22 cellular contexts compared by ENCODE assay signal in the genomic region with DNA sequence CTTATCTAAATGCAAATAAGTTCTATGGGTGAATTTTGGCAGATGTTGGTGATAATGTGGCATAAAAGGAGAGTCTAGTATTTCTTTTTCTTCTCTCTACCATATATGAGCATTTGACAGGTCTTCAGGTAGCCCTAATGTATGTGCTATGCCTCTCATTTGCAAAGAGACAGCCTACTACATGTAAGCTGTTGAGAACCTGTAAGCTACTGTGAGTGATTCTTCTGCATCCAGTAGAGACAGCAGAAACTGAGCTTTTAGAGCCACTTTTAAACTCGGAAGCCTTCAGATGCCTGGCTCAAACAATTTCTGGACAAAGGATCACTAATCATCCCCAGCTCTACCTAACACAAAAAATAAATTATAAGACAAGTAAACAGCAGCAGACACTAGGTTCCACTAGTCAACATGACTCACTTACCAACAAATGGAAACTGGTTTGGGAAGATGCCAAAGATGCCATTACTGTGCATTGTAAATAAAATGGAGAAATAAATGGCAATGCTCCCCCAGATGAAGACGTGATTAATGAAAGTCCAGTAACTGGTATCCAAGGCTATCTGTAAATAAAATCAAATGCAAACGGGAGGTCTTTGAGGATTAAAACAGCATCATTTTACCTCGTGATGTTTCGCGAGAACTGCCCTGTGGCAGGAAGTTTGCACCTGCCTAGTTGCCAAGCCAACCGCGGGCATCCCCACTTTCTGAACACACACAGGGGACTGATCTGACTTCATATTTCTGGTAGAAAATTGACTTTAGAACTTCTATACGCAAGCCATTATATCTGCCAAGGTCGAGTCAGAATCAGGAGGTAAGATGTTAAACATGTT.
DNase-seq lines count a peak whose midpoint lies in the region; ATAC-seq and TF ChIP-seq lines count a peak whose summit lies in the region.
"Had no signal": no experiment of that assay in that cellular context is flagged by ENCODE, and none has a peak within 500 bp of the region (broad histone marks: within the 10 kb centered on the region; RNA-seq: fewer than 3 reads in every experiment).

No MANE protein-coding gene starts in this region.

- peak overlapping the region; percentile 12; the same call in 1 of the 2 replicates for H3K4me2 ChIP-seq in PC-3 (ENCODE audit: low read length)

- BruUV-seq in PC-3 (replicated peaks; lab: Mats Ljungman, UMichigan) = no TSS peak

- H3K4me3 Mint-ChIP-seq in CD14-positive monocyte = no peak overlapping the region
- H3K4me3 Mint-ChIP-seq: activated naive CD8-positive, alpha-beta T cell treated with anti-CD3 and anti-CD28 coated beads, Interleukin-2, amount 10 ng/mL, durations not matched to agents 7 days and 5 days; CD8-positive, alpha-beta T cell; neural crest cell; T-helper 1 cell treated with Interleukin-12 subunit alpha and Interleukin-12 subunit beta and Interleukin-4 antibody, amounts not matched to agents 30 μg/mL and 1 μg/mL, for 36 hours had no signal

- H3K27ac Mint-ChIP-seq in CD14-positive monocyte = no peak overlapping the region
- H3K27ac Mint-ChIP-seq: activated naive CD8-positive, alpha-beta T cell treated with anti-CD3 and anti-CD28 coated beads, Interleukin-2, amount 10 ng/mL, durations not matched to agents 7 days and 5 days; CD8-positive, alpha-beta T cell; T-helper 1 cell treated with Interleukin-12 subunit alpha and Interleukin-12 subunit beta and Interleukin-4 antibody, amounts not matched to agents 30 μg/mL and 1 μg/mL, for 36 hours had no signal

- no peaks in the 10 kb centered on the region for H3K79me2 ChIP-seq in PC-3 (ENCODE audit: low read length)

- CTCF ChIA-PET in PC-3 (lab: Charles Lee) = no interaction called here

- peaks cover 38 to 68% of the 10 kb centered on the region in 2 donors for H3K36me3 Mint-ChIP-seq in CD14-positive monocyte
- H3K36me3 Mint-ChIP-seq: CD8-positive, alpha-beta T cell had no signal

- ATAC-seq in PC-3 = peak; percentile 85
- ATAC-seq: body of pancreas; CD8-positive, alpha-beta T cell; heart left ventricle; left ventricle myocardium superior had no signal

- peak overlapping the region; percentile 49 for H3K9ac ChIP-seq in PC-3 (ENCODE audit: low read length)

- TF ChIP-seq CTCF in PC-3 (conservative IDR thresholded peaks at IDR 0.05; ENCODE audit: low read depth, low read length) = no peak
- TF ChIP-seq CTCF in fibroblast of mammary gland (conservative IDR thresholded peaks at IDR 0.05; ENCODE audit: control insufficient read depth, insufficient read depth, low read depth, low read length) = no peak
- TF ChIP-seq CTCF in CD14-positive monocyte (IDR thresholded peaks at IDR 0.05) = no peak

- H3K36me3 ChIP-seq in PC-3 (ENCODE audit: low read depth, low read length) = peaks cover 6% of the 10 kb centered on the region; the same call in 1 of the 2 replicates

- POLR2A ChIA-PET in PC-3 (lab: Charles Lee; ENCODE audit: unreplicated experiment) = no interaction called here

- peaks cover 4% of the 10 kb centered on the region for H3F3A ChIP-seq in PC-3 (ENCODE audit: low read length, unreplicated experiment)

- H3K9me2 ChIP-seq in PC-3 (replicated peaks; ENCODE audit: low read length) = no peaks in the 10 kb centered on the region

- no peak overlapping the region for H3K4me3 ChIP-seq in PC-3 (ENCODE audit: low read length)
- no peak overlapping the region for H3K4me3 ChIP-seq in fibroblast of mammary gland (ENCODE audit: control insufficient read depth, low read depth, low read length)
- H3K4me3 ChIP-seq: body of pancreas, heart left ventricle had no signal

- H4K20me1 ChIP-seq in PC-3 (ENCODE audit: low read length) = no peaks in the 10 kb centered on the region

- H3K4me1 ChIP-seq in PC-3 (ENCODE audit: insufficient read depth, low read length) = peaks cover 18% of the 10 kb centered on the region
- H3K4me1 ChIP-seq: body of pancreas had no signal

- no peaks in the 10 kb centered on the region for H3K27me3 ChIP-seq in PC-3 (ENCODE audit: low read length)
- H3K27me3 ChIP-seq: body of pancreas, heart left ventricle had no signal

- H3K9me3 Mint-ChIP-seq in CD14-positive monocyte = peaks cover 0 to 2% (median 0%) of the 10 kb centered on the region in 7 donors
- H3K9me3 Mint-ChIP-seq: activated naive CD8-positive, alpha-beta T cell treated with anti-CD3 and anti-CD28 coated beads, Interleukin-2, amount 10 ng/mL, durations not matched to agents 7 days and 5 days; CD8-positive, alpha-beta T cell; neural crest cell; T-helper 1 cell treated with Interleukin-12 subunit alpha and Interleukin-12 subunit beta and Interleukin-4 antibody, amounts not matched to agents 30 μg/mL and 1 μg/mL, for 36 hours had no signal

- DNase-seq in COLO668 (lab: John Stamatoyannopoulos, UW; ENCODE audit: unreplicated experiment) (peak; percentile 22), H4 (ENCODE audit: low spot score) (peak; percentile 24), PC-3 (peak; percentile 89), fibroblast of mammary gland (ENCODE audit: low read depth) (peak; percentile 80), kidney glomerular epithelial cell (lab: John Stamatoyannopoulos, UW) (no peak), CD14-positive monocyte (ENCODE audit: low spot score) (no peak)
- DNase-seq in effector CD8-positive, alpha-beta T cell (lab: John Stamatoyannopoulos, UW) = no peak
- DNase-seq: activated CD4-positive, alpha-beta T cell treated with anti-CD3 and anti-CD28 coated beads, Interleukin-2, amount 50 U/mL, for 1 hour; activated CD8-positive, alpha-beta memory T cell treated with anti-CD3 and anti-CD28 coated beads, Interleukin-2, amount 50 U/mL, for 4 hours; activated naive CD8-positive, alpha-beta T cell treated with anti-CD3 and anti-CD28 coated beads, Interleukin-2, amount 10 ng/mL, durations not matched to agents 7 days and 5 days; body of pancreas; CD8-positive, alpha-beta T cell; heart left ventricle; Karpas-422; left ventricle myocardium superior; NCI-H1092 treated with DMSO at 0.1 percent for 48 hours; NCI-H2107; NCI-H774; OCI-M1 had no signal

- H3K27ac ChIP-seq in PC-3 (ENCODE audit: low read length) = peak overlapping the region; percentile 90
- H3K27ac ChIP-seq: body of pancreas, heart left ventricle, VCaP had no signal

- H3K4me1 Mint-ChIP-seq in CD14-positive monocyte = no peaks in the 10 kb centered on the region
- H3K4me1 Mint-ChIP-seq: activated naive CD8-positive, alpha-beta T cell treated with anti-CD3 and anti-CD28 coated beads, Interleukin-2, amount 10 ng/mL, durations not matched to agents 7 days and 5 days; neural crest cell had no signal

- peaks cover 5% of the 10 kb centered on the region; the same call in 1 of the 2 replicates for H3K9me3 ChIP-seq in PC-3 (ENCODE audit: low read length)
- H3K9me3 ChIP-seq: body of pancreas had no signal

- H2AFZ ChIP-seq in PC-3 (ENCODE audit: low read length) = 0 out of 2 replicates have a peak overlapping the region, but pooled peaks have one; percentile 31

- no peaks in the 10 kb centered on the region for H3K27me3 Mint-ChIP-seq in CD14-positive monocyte (ENCODE audit: low read depth in 3 of 3)

- intact Hi-C loops in PC-3 (cut with micrococcal nuclease) (no loop called here), CD14-positive monocyte (cut with micrococcal nuclease) (no loop called here)

Comparison
In these comparisons a context has a peak if more than half of its experiments do, and no peak if none do; other contexts are left out.
1. DNase-seq: peak in COLO668 (single experiment), H4 (single experiment), PC-3 (single experiment) and fibroblast of mammary gland (single experiment); none in kidney glomerular epithelial cell (single experiment), effector CD8-positive, alpha-beta T cell (single experiment) and CD14-positive monocyte (single experiment).